Comparison of ENCODE assay signal across 7 cellular contexts in genomic region chr9:128067622-128067897, GRCh38. TPM values are rescaled to one million over a fixed set of nuclear protein-coding genes. Genes with fewer than 3 reads are reported as not detected.
DNase-seq lines count a peak whose midpoint lies in the region; ATAC-seq, FAIRE-seq and TF ChIP-seq lines count a peak whose summit lies in the region.

No MANE protein-coding gene starts in this region.

- CTCF ChIA-PET in K562 (lab: Yijun Ruan, JAX; ENCODE audit: low intra/inter-chr PET ratio): no interaction called here

- H3K79me2 ChIP-seq in K562 (ENCODE audit: control insufficient read depth, insufficient read depth, low read length): peaks cover 80% of the 10 kb centered on the region

- H3K27me3 ChIP-seq in HL-60 (ENCODE audit: insufficient read depth, poor library complexity, severe bottlenecking) (no peaks in the 10 kb centered on the region), K562 (ENCODE audit: control insufficient read depth in 2 of 2, insufficient read depth in 2 of 2, low read length in 2 of 2) (no peaks in the 10 kb centered on the region), right lobe of liver (no peaks in the 10 kb centered on the region), tibial nerve (no peaks in the 10 kb centered on the region)

- POLR2A ChIA-PET in K562 (lab: Yijun Ruan, JAX): interaction anchor here (0.6 to 5.4 kb wide), 19 partner anchors 10 to 134 kb away, joined by 3 to 36 read pairs (median 4); partner anchors contain the start of gene PTGES2

- TF ChIP-seq CTCF in HL-60 (IDR thresholded peaks at IDR 0.05; ENCODE audit: insufficient read depth, low read length): no peak
- no peak for TF ChIP-seq CTCF in K562 (IDR thresholded peaks at IDR 0.05 in 2 of 3, conservative IDR thresholded peaks at IDR 0.05 in 1 of 3; ENCODE audit: insufficient read depth in 2 of 3, low read depth in 1 of 3, low read length in 3 of 3)
- no peak for TF ChIP-seq CTCF in right lobe of liver (IDR thresholded peaks at IDR 0.05)
- no peak for TF ChIP-seq CTCF in tibial nerve (IDR thresholded peaks at IDR 0.05)

- peak overlapping the region; percentile 91 for H3K27ac ChIP-seq in HL-60 (replicated peaks)
- peak overlapping the region; percentile 95 for H3K27ac ChIP-seq in K562 (ENCODE audit: extremely low read depth, low read depth, low read length)
- H3K27ac ChIP-seq in right lobe of liver: peak overlapping the region; percentile 93 to 95 (median 94)
- peak overlapping the region; percentile 93 to 99 (median 96) for H3K27ac ChIP-seq in tibial nerve

- H4K20me1 ChIP-seq in K562 (replicated peaks; ENCODE audit: control insufficient read depth, insufficient read depth, low read length): peaks cover 11% of the 10 kb centered on the region; the same call in 1 of the 2 replicates

- no peak for TF ChIP-seq EP300 in K562 (IDR thresholded peaks at IDR 0.05; ENCODE audit: low read length)
- TF ChIP-seq EP300 in tibial nerve (IDR thresholded peaks at IDR 0.05): peak in 1 of 2 donors; percentile 83

- no peaks in the 10 kb centered on the region for H3K9me1 ChIP-seq in K562 (ENCODE audit: control insufficient read depth, insufficient read depth, low read length)

- 1% methylated on average over 9 of the region's 9 CpGs for WGBS in K562 (ENCODE audit: insufficient coverage, low coverage, missing lambda C conversion rate)
- WGBS in right lobe of liver (ENCODE audit: insufficient coverage, low coverage, low lambda C conversion rate, missing lambda C conversion rate): 0% methylated on average over 9 of the region's 9 CpGs
- 0 to 1% methylated on average over 9 of the region's 9 CpGs for WGBS in tibial nerve, 2 donors

- in situ Hi-C loops in K562 (cut with MboI): no loop called here

- H3K9me3 ChIP-seq in K562 (replicated peaks; ENCODE audit: control insufficient read depth, insufficient read depth, low read depth, low read length) (no peaks in the 10 kb centered on the region), right lobe of liver (no peaks in the 10 kb centered on the region), tibial nerve (no peaks in the 10 kb centered on the region)

- H3K4me1 ChIP-seq in K562 (replicated peaks in 1 of 2; ENCODE audit: control insufficient read depth in 2 of 2, insufficient read depth in 2 of 2, low read length in 2 of 2) (peaks cover 28 to 45% of the 10 kb centered on the region in 2 experiments; a peak in 4 of 5 replicates), right lobe of liver (peaks cover 0 to 52% (median 19%) of the 10 kb centered on the region in 4 donors), tibial nerve (peaks cover 0 to 73% (median 49%) of the 10 kb centered on the region in 4 donors)

- peak overlapping the region; percentile 88 for H2AFZ ChIP-seq in K562 (ENCODE audit: low read depth, low read length)

- TF ChIP-seq POLR2A in K562 (conservative IDR thresholded peaks at IDR 0.05) (peak; percentile 79), right lobe of liver (IDR thresholded peaks at IDR 0.05) (no peak), tibial nerve (IDR thresholded peaks at IDR 0.05) (no peak)

- intact Hi-C loops in K562 (cut with micrococcal nuclease) (loop anchor here (1.0 to 5.0 kb wide), 3 partner anchors 27 to 50 kb away; no protein-coding TSS in a partner anchor), right lobe of liver (cut with DNase I) (no loop called here), sciatic nerve (cut with DNase I) (no loop called here)

- H3K9ac ChIP-seq in K562 (ENCODE audit: insufficient read depth in 1 of 2, low read depth in 2 of 2, low read length in 2 of 2): peak overlapping the region; percentile 85 to 93; a peak in 3 of 4 replicates

- H3K36me3 ChIP-seq in K562 (ENCODE audit: control insufficient read depth, insufficient read depth, low read length) (peaks cover 35% of the 10 kb centered on the region), right lobe of liver (no peaks in the 10 kb centered on the region), tibial nerve (peaks cover 0 to 13% (median 0%) of the 10 kb centered on the region in 3 donors)

- TF ChIP-seq RAD21 in K562 (CRISPR knock-in tag; conservative IDR thresholded peaks at IDR 0.05 in 1 of 2, IDR thresholded peaks at IDR 0.05 in 1 of 2): no peak

- DNase-seq in HL-60 (ENCODE audit: low read depth in 1 of 2, low spot score in 1 of 2) (no peak), K562 (ENCODE audit: extremely low read depth in 1 of 4, low spot score in 3 of 4) (no peak), right lobe of liver (no peak), tibial nerve (ENCODE audit: low spot score in 2 of 2) (no peak), sciatic nerve (ENCODE audit: low spot score) (no peak), activated gamma-delta T cell treated with Interleukin-2 at 50 U/mL for 16 hours (no peak), NCI-H446 (lab: John Stamatoyannopoulos, UW) (no peak)

- peak overlapping the region; percentile 97 for H3K4me2 ChIP-seq in K562 (ENCODE audit: insufficient read depth, low read length)

- no peak for ATAC-seq in K562
- no peak for ATAC-seq in right lobe of liver
- ATAC-seq in sciatic nerve: no peak

- H3K4me3 ChIP-seq in HL-60 (replicated peaks; ENCODE audit: insufficient read depth, low read length) (peak overlapping the region; percentile 67), K562 (peak overlapping the region; percentile 89), right lobe of liver (peak overlapping the region; percentile 34 to 86 (median 59)), tibial nerve (peak overlapping the region; percentile 68 to 98 (median 95))

- no peak for FAIRE-seq in K562 (lab: Jason Lieb, UNC)

- no TSS peak for BruUV-seq in K562 (replicated peaks; lab: Mats Ljungman, UMichigan)

RNA-seq across cellular contexts. Expression of gene NAIF1, which starts 0.4 kb away (rescaled TPM):
- total RNA-seq in K562 (2011; cell fraction: chromatin; rRNA removed; ENCODE audit: low replicate concordance): 14.2 and 31.0 TPM in 2 replicates
- 27.1 and 29.7 TPM in 2 replicates for total RNA-seq in K562 (2011; cell fraction: nucleolus; rRNA removed)
- total RNA-seq in K562 (2011; cell fraction: nucleoplasm; rRNA removed): 19.1 and 19.8 TPM in 2 replicates
- 21.3 and 27.6 TPM in 2 replicates for total RNA-seq in K562 (2014; rRNA removed)
- 15.8 and 16.2 TPM in 2 replicates for total RNA-seq in K562 (2014; rRNA removed; fragmentation: Illumina TruSeq; extraction: Trizol)
- 15.9 and 17.4 TPM in 2 replicates for total RNA-seq in K562 (2015; rRNA removed; fragmentation: Illumina TruSeq; extraction: Trizol)
- 23.1 and 26.6 TPM in 2 replicates for total RNA-seq in K562 (2021)
- 17.2 and 21.5 TPM in 2 replicates for polyA plus RNA-seq in K562 (2011; rRNA removed)
- 24.4 and 26.5 TPM in 2 replicates for polyA plus RNA-seq in K562 (2011; cell fraction: cytosol; rRNA removed)
- 17.1 and 20.0 TPM in 2 replicates for polyA plus RNA-seq in K562 (2011; cell fraction: nucleus; rRNA removed)
- 16.5 and 19.9 TPM in 2 replicates for polyA plus RNA-seq in K562 (2012)
- polyA plus RNA-seq in K562 (2014; fragmentation: Illumina TruSeq; extraction: Trizol): 16.3 and 16.9 TPM in 2 replicates
- 1 to 10 TPM; 4.8 to 5.3 TPM for polyA plus RNA-seq in K562 (2014; fragmentation: Nextera tagmentation; extraction: Ambion mirVana)
- 17.7 and 17.8 TPM in 2 replicates for polyA plus RNA-seq in K562 (2014; rRNA removed)
- 14.9 and 19.6 TPM in 2 replicates for polyA minus RNA-seq in K562 (2011; rRNA and poly(A)+ RNA removed)
- polyA minus RNA-seq in K562 (2011; cell fraction: cytosol; rRNA and poly(A)+ RNA removed): 14.2 and 26.5 TPM in 2 replicates
- 6.3 and 7.7 TPM in 2 replicates for polyA minus RNA-seq in K562 (2011; cell fraction: nucleus; rRNA and poly(A)+ RNA removed)
- total RNA-seq in right lobe of liver: 1 to 10 TPM; 3.9 to 6.8 (median 5.7) TPM
- total RNA-seq in tibial nerve: 10 to 100 TPM in 1 of 4 donors, 1 to 10 TPM in 3; 5.4 to 11.2 (median 8.1) TPM
- 7.8 TPM for total RNA-seq in sciatic nerve

RNA-seq across cellular contexts. Expression of gene SLC25A25, which starts 0.5 kb away (rescaled TPM):
- 56.5 and 74.4 TPM in 2 replicates for total RNA-seq in K562 (2011; cell fraction: chromatin; rRNA removed; ENCODE audit: low replicate concordance)
- 41.5 and 42.5 TPM in 2 replicates for total RNA-seq in K562 (2011; cell fraction: nucleolus; rRNA removed)
- total RNA-seq in K562 (2011; cell fraction: nucleoplasm; rRNA removed): 26.8 and 33.4 TPM in 2 replicates
- total RNA-seq in K562 (2014; rRNA removed) (35.9 and 39.5 TPM in 2 replicates), K562 (2014; rRNA removed; fragmentation: Illumina TruSeq; extraction: Trizol) (19.0 and 19.3 TPM in 2 replicates), K562 (2015; rRNA removed; fragmentation: Illumina TruSeq; extraction: Trizol) (23.2 and 25.1 TPM in 2 replicates), K562 (2021) (30.1 and 30.7 TPM in 2 replicates), right lobe of liver (10 to 100 TPM; 21.2 to 81.5 (median 53.3) TPM), tibial nerve (10 to 100 TPM; 23.4 to 29.7 (median 27.2) TPM), sciatic nerve (21.0 TPM)
- polyA plus RNA-seq in K562 (2011; rRNA removed) (21.7 and 26.7 TPM in 2 replicates), K562 (2014; fragmentation: Illumina TruSeq; extraction: Trizol) (18.7 and 25.2 TPM in 2 replicates), K562 (2014; fragmentation: Nextera tagmentation; extraction: Ambion mirVana) (under 1 TPM; 0.07 to 0.10 TPM), K562 (2014; rRNA removed) (27.2 and 31.0 TPM in 2 replicates)
- polyA plus RNA-seq in K562 (2011; cell fraction: cytosol; rRNA removed): 20.4 and 25.8 TPM in 2 replicates
- polyA plus RNA-seq in K562 (2011; cell fraction: nucleus; rRNA removed): 29.9 and 44.4 TPM in 2 replicates
- polyA plus RNA-seq in K562 (2012): 20.5 and 23.5 TPM in 2 replicates
- polyA minus RNA-seq in K562 (2011; rRNA and poly(A)+ RNA removed): 21.0 and 28.2 TPM in 2 replicates
- 14.7 and 16.8 TPM in 2 replicates for polyA minus RNA-seq in K562 (2011; cell fraction: cytosol; rRNA and poly(A)+ RNA removed)
- polyA minus RNA-seq in K562 (2011; cell fraction: nucleus; rRNA and poly(A)+ RNA removed): 14.8 and 20.9 TPM in 2 replicates

RNA-seq across cellular contexts. Expression of gene PTGES2, which starts 60.0 kb away (rescaled TPM):
- total RNA-seq in K562 (2011; cell fraction: chromatin; rRNA removed; ENCODE audit: low replicate concordance): 91.2 and 285 TPM in 2 replicates
- 223 and 287 TPM in 2 replicates for total RNA-seq in K562 (2011; cell fraction: nucleolus; rRNA removed)
- 132 and 134 TPM in 2 replicates for total RNA-seq in K562 (2011; cell fraction: nucleoplasm; rRNA removed)
- total RNA-seq in K562 (2014; rRNA removed): 196 and 257 TPM in 2 replicates
- 34.3 and 50.3 TPM in 2 replicates for total RNA-seq in K562 (2014; rRNA removed; fragmentation: Illumina TruSeq; extraction: Trizol)
- 98.9 and 102 TPM in 2 replicates for total RNA-seq in K562 (2015; rRNA removed; fragmentation: Illumina TruSeq; extraction: Trizol)
- 135 and 137 TPM in 2 replicates for total RNA-seq in K562 (2021)
- 90.1 and 106 TPM in 2 replicates for polyA plus RNA-seq in K562 (2011; rRNA removed)
- 92.2 and 177 TPM in 2 replicates for polyA plus RNA-seq in K562 (2011; cell fraction: cytosol; rRNA removed)
- 244 and 370 TPM in 2 replicates for polyA plus RNA-seq in K562 (2011; cell fraction: nucleus; rRNA removed)
- 94.0 and 96.2 TPM in 2 replicates for polyA plus RNA-seq in K562 (2012)
- 89.2 and 128 TPM in 2 replicates for polyA plus RNA-seq in K562 (2014; fragmentation: Illumina TruSeq; extraction: Trizol)
- polyA plus RNA-seq in K562 (2014; fragmentation: Nextera tagmentation; extraction: Ambion mirVana): 1 to 10 TPM; 2.4 to 6.2 TPM
- polyA plus RNA-seq in K562 (2014; rRNA removed): 128 and 149 TPM in 2 replicates
- 49.5 and 74.8 TPM in 2 replicates for polyA minus RNA-seq in K562 (2011; rRNA and poly(A)+ RNA removed)
- 57.2 and 75.5 TPM in 2 replicates for polyA minus RNA-seq in K562 (2011; cell fraction: cytosol; rRNA and poly(A)+ RNA removed)
- 73.1 and 77.3 TPM in 2 replicates for polyA minus RNA-seq in K562 (2011; cell fraction: nucleus; rRNA and poly(A)+ RNA removed)
- 10 to 100 TPM; 27.2 to 67.2 (median 30.5) TPM for total RNA-seq in right lobe of liver
- total RNA-seq in tibial nerve: 100 to 1,000 TPM in 1 of 4 donors, 10 to 100 TPM in 3; 68.9 to 180 (median 74.7) TPM
- total RNA-seq in sciatic nerve: 33.8 TPM
